ENCODE assay signal across 11 cellular contexts in genomic region chr6:15551798-15552197, GRCh38.
DNase-seq lines count a peak whose midpoint lies in the region; ATAC-seq, FAIRE-seq and TF ChIP-seq lines count a peak whose summit lies in the region.
"Had no signal": no experiment of that assay in that cellular context is flagged by ENCODE, and none has a peak within 500 bp of the region (broad histone marks: within the 10 kb centered on the region; RNA-seq: fewer than 3 reads in every experiment).

No MANE protein-coding gene starts in this region.

- WGBS in gastroesophageal sphincter (ENCODE audit: low coverage in 1 of 2), 2 donors = 56 to 76% methylated on average over 3 to 5 of the region's 6 CpGs

- no peak overlapping the region for H3K9ac ChIP-seq in parathyroid adenoma

- no peak for TF ChIP-seq POLR2A in GM12892 (IDR thresholded peaks at IDR 0.05; ENCODE audit: low read depth, low read length)
- TF ChIP-seq POLR2A in gastroesophageal sphincter (IDR thresholded peaks at IDR 0.05) = no peak

- no peak overlapping the region for H3K4me2 ChIP-seq in parathyroid adenoma (ENCODE audit: low read length)

- DNase-seq in GM12892 (ENCODE audit: insufficient read length) (no peak), NCI-H510A (lab: John Stamatoyannopoulos, UW) (peak; percentile 36), cerebellar nuclear complex (lab: John Stamatoyannopoulos, UW) (no peak), cerebellar cortex (ENCODE audit: low spot score) (no peak), NCI-H1436 (lab: John Stamatoyannopoulos, UW) (no peak)
- DNase-seq: activated CD4-positive, CD25-positive, alpha-beta regulatory T cell treated with anti-CD3 and anti-CD28 coated beads, Interleukin-2, amount 50 U/mL, for 72 hours; activated naive CD8-positive, alpha-beta T cell treated with anti-CD3 and anti-CD28 coated beads, Interleukin-2, amount 50 U/mL, for 24 hours; stimulated activated CD8-positive, alpha-beta memory T cell treated with anti-CD3 and anti-CD28 coated beads, Interleukin-4, amount 100 ng/mL, for 48 hours had no signal

- H3K4me3 ChIP-seq in gastroesophageal sphincter = no peak overlapping the region
- no peak overlapping the region for H3K4me3 ChIP-seq in parathyroid adenoma (ENCODE audit: low read depth, low read length)

- H3K36me3 ChIP-seq in gastroesophageal sphincter (no peaks in the 10 kb centered on the region), parathyroid adenoma (ENCODE audit: control insufficient read depth, insufficient read depth, low read length) (no peaks in the 10 kb centered on the region)

- no peaks in the 10 kb centered on the region for H3K27me3 ChIP-seq in gastroesophageal sphincter
- no peaks in the 10 kb centered on the region for H3K27me3 ChIP-seq in parathyroid adenoma (ENCODE audit: control insufficient read depth, insufficient read depth, low read length)

- peaks cover 7% of the 10 kb centered on the region for H3K79me2 ChIP-seq in parathyroid adenoma

- peak; percentile 46 for ATAC-seq in gastroesophageal sphincter
- no peak for ATAC-seq in HG03354 (IDR thresholded peaks at IDR 0.05; ENCODE audit: poor library complexity, severe bottlenecking, unreplicated experiment)
- ATAC-seq: activated naive CD8-positive, alpha-beta T cell treated with anti-CD3 and anti-CD28 coated beads, Interleukin-2, amount 50 U/mL, for 24 hours had no signal

- TF ChIP-seq CTCF in gastroesophageal sphincter (IDR thresholded peaks at IDR 0.05) (no peak), parathyroid adenoma (IDR thresholded peaks at IDR 0.05) (no peak)

- H3K9me3 ChIP-seq in gastroesophageal sphincter (no peaks in the 10 kb centered on the region), parathyroid adenoma (ENCODE audit: control insufficient read depth, low read length) (no peaks in the 10 kb centered on the region)

- H2AFZ ChIP-seq in parathyroid adenoma = no peak overlapping the region

- no peak for TF ChIP-seq EP300 in gastroesophageal sphincter (IDR thresholded peaks at IDR 0.05)

- no peak overlapping the region for H3K27ac ChIP-seq in gastroesophageal sphincter
- peak overlapping the region; percentile 29 for H3K27ac ChIP-seq in parathyroid adenoma

- H3K4me1 ChIP-seq in gastroesophageal sphincter = peaks cover 0 to 33% (median 0%) of the 10 kb centered on the region in 3 donors
- peaks cover 20% of the 10 kb centered on the region for H3K4me1 ChIP-seq in parathyroid adenoma

- FAIRE-seq in GM12892 (lab: Jason Lieb, UNC) = peak; percentile 33
